In the genomic region with DNA sequence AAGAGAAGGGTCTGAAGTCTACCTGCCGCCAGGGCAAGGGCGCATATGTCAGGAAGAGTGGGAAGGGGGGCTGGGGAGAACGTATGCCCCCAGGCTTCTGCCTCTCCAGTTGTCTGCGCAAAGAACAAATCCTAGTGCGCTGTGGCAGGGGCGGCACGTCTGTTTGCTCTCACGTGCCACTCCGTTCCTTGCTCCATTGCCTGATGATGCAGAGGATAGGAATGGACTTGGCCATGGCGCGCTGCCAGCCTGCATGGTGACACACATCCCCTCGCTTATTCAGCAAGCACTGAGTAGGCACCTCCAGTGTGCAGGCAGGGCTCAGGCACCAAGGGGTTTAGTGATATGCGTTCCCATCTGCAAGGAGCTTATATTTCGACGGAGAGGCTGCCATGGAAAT, we compare ENCODE assay signal across 15 cellular contexts. TPM values are rescaled to one million over a fixed set of nuclear protein-coding genes. Genes with fewer than 3 reads are reported as not detected.
DNase-seq lines count a peak whose midpoint lies in the region; ATAC-seq and TF ChIP-seq lines count a peak whose summit lies in the region.
"Had no signal": no experiment of that assay in that cellular context is flagged by ENCODE, and none has a peak within 500 bp of the region (broad histone marks: within the 10 kb centered on the region; RNA-seq: fewer than 3 reads in every experiment).

No MANE protein-coding gene starts in this region.

- DNase-seq in ACHN (peak; percentile 84), HS-5 (ENCODE audit: low read depth) (peak; percentile 86), amniotic epithelial cell (ENCODE audit: low read depth) (peak; percentile 71), glomerular endothelial cell (ENCODE audit: extremely low read depth, low read depth, low spot score) (peak; percentile 44), NCI-H524 treated with DMSO at 0.1 percent for 48 hours (lab: John Stamatoyannopoulos, UW) (no peak), BE2C (no peak)
- DNase-seq in stimulated activated naive CD4-positive, alpha-beta T cell (lab: John Stamatoyannopoulos, UW), result no peak
- DNase-seq: KBM-7, left cardiac atrium, WERI-Rb-1 had no signal

- H3K27me3 ChIP-seq in BE2C, result no peaks in the 10 kb centered on the region
- H3K27me3 ChIP-seq: ascending aorta had no signal

- no peaks in the 10 kb centered on the region for H3K36me3 ChIP-seq in BE2C
- H3K36me3 ChIP-seq: ascending aorta, WERI-Rb-1 had no signal

- no peaks in the 10 kb centered on the region for H3K4me1 ChIP-seq in BE2C
- H3K4me1 ChIP-seq: ascending aorta had no signal

- no peak for ATAC-seq in GM18519 (IDR thresholded peaks at IDR 0.05; ENCODE audit: low FRiP score, unreplicated experiment)
- ATAC-seq: naive thymus-derived CD8-positive, alpha-beta T cell had no signal

- H3K9me3 ChIP-seq in BE2C, result no peaks in the 10 kb centered on the region
- H3K9me3 ChIP-seq: ascending aorta had no signal

- no peak for TF ChIP-seq CTCF in BE2C (IDR thresholded peaks at IDR 0.05; ENCODE audit: low read depth, low read length)

- in situ Hi-C loops in ACHN (cut with HindIII; ENCODE audit: low pct_ligation_motif_present, low pct_unique_long_range_greater_than_20kb, low sequenced_read_pairs), result no loop called here

- H3K4me3 ChIP-seq in BE2C (ENCODE audit: low read depth, low read length), result no peak overlapping the region
- H3K4me3 ChIP-seq: ascending aorta had no signal

RNA-seq across cellular contexts. Expression of a gene that starts 10.1 kb away (rescaled TPM):
- total RNA-seq in glomerular endothelial cell, result not detected in 2 replicates
- polyA plus RNA-seq in BE2C (2012; ENCODE audit: insufficient read depth, insufficient read length, low read depth), result not detected
- total RNA-seq: ascending aorta; left cardiac atrium; naive thymus-derived CD8-positive, alpha-beta T cell had no signal
- polyA plus RNA-seq: esophagus; naive thymus-derived CD8-positive, alpha-beta T cell had no signal

RNA-seq across cellular contexts. Expression of a gene that starts 45.4 kb away (rescaled TPM):
- not detected in 2 replicates for total RNA-seq in glomerular endothelial cell
- not detected for polyA plus RNA-seq in BE2C (2012; ENCODE audit: insufficient read depth, insufficient read length, low read depth)
- total RNA-seq: ascending aorta; left cardiac atrium; naive thymus-derived CD8-positive, alpha-beta T cell had no signal
- polyA plus RNA-seq: esophagus; naive thymus-derived CD8-positive, alpha-beta T cell; thymus had no signal

Comparison
In these comparisons a context has a peak if more than half of its experiments do, and no peak if none do; other contexts are left out.
1. DNase-seq: peak in ACHN (single experiment), HS-5 (single experiment), amniotic epithelial cell (single experiment) and glomerular endothelial cell (single experiment); none in NCI-H524 treated with DMSO at 0.1 percent for 48 hours (single experiment), BE2C (single experiment) and stimulated activated naive CD4-positive, alpha-beta T cell (0 of 6).